In genomic region chr16:777826-778225, GRCh38 we compare ENCODE assay signal across 24 cellular contexts. TPM values are rescaled to one million over a fixed set of nuclear protein-coding genes. Genes with fewer than 3 reads are reported as not detected.
A peak's percentile ranks its signal among the peaks of the same experiment; 100 is the strongest.
DNase-seq lines count a peak whose midpoint lies in the region; ATAC-seq and TF ChIP-seq lines count a peak whose summit lies in the region.
"Had no signal": no experiment of that assay in that cellular context is flagged by ENCODE, and none has a peak within 500 bp of the region (broad histone marks: within the 10 kb centered on the region; RNA-seq: fewer than 3 reads in every experiment).

No MANE protein-coding gene starts in this region.

- no peak for TF ChIP-seq POLR2A in heart left ventricle (IDR thresholded peaks at IDR 0.05)

- H3K36me3 Mint-ChIP-seq in endodermal cell (ENCODE audit: low read depth): no peaks in the 10 kb centered on the region
- H3K36me3 Mint-ChIP-seq: mesothelial cell of epicardium had no signal

- intact Hi-C loops in heart left ventricle (cut with DNase I): no loop called here

- H3K9me3 Mint-ChIP-seq in endodermal cell: no peaks in the 10 kb centered on the region
- H3K9me3 Mint-ChIP-seq: activated CD4-positive, alpha-beta memory T cell treated with anti-CD3 and anti-CD28 coated beads, Interleukin-2, amount 10 ng/mL, durations not matched to agents 7 days and 5 days; mesothelial cell of epicardium had no signal

- H3K4me1 ChIP-seq in cardiac muscle cell (ENCODE audit: low read depth): peaks cover 8% of the 10 kb centered on the region
- no peaks in the 10 kb centered on the region for H3K4me1 ChIP-seq in heart left ventricle
- H3K4me1 ChIP-seq in NT2/D1 (ENCODE audit: insufficient read depth, insufficient read length): peaks cover 10% of the 10 kb centered on the region
- no peaks in the 10 kb centered on the region for H3K4me1 ChIP-seq in endodermal cell (ENCODE audit: control insufficient read depth, insufficient read depth, low read length)
- H3K4me1 ChIP-seq: heart right ventricle had no signal

- H3K9ac ChIP-seq in NT2/D1 (ENCODE audit: insufficient read length, low read depth) (peak overlapping the region; percentile 8), endodermal cell (ENCODE audit: extremely low read depth, low read length, poor library complexity, severe bottlenecking) (no peak overlapping the region)

- ATAC-seq in heart left ventricle: no peak
- ATAC-seq: heart right ventricle, right cardiac atrium had no signal

- H3K4me1 Mint-ChIP-seq in endodermal cell: no peaks in the 10 kb centered on the region

- DNase-seq in cardiac muscle cell (ENCODE audit: low read depth in 1 of 2, low spot score in 1 of 2) (peak; percentile 13 to 70), heart left ventricle (no peak), NT2/D1 (ENCODE audit: low read depth, low spot score) (no peak), endodermal cell (no peak), SIG-M5 (lab: John Stamatoyannopoulos, UW) (no peak), cortex of kidney (lab: John Stamatoyannopoulos, UW) (no peak), 8988T (no peak), NCI-H1092 treated with DMSO at 0.1 percent for 48 hours (lab: John Stamatoyannopoulos, UW) (no peak)
- DNase-seq: activated CD4-positive, alpha-beta memory T cell treated with anti-CD3 and anti-CD28 coated beads, Interleukin-2, amount 10 ng/mL, durations not matched to agents 7 days and 5 days; caudate nucleus; effector CD4-positive, alpha-beta T cell; heart right ventricle; KG1; NCI-H2081; NCI-H69; right cardiac atrium; stomach; SW 1271 had no signal

- no peak overlapping the region for H3K4me3 Mint-ChIP-seq in endodermal cell
- H3K4me3 Mint-ChIP-seq: activated CD4-positive, alpha-beta memory T cell treated with anti-CD3 and anti-CD28 coated beads, Interleukin-2, amount 10 ng/mL, durations not matched to agents 7 days and 5 days; mesothelial cell of epicardium had no signal

- no peak overlapping the region for H3K4me3 ChIP-seq in cardiac muscle cell
- no peak overlapping the region for H3K4me3 ChIP-seq in heart left ventricle
- H3K4me3 ChIP-seq in NT2/D1 (ENCODE audit: insufficient read length, low read depth): no peak overlapping the region
- H3K4me3 ChIP-seq in endodermal cell (ENCODE audit: low read length): no peak overlapping the region
- H3K4me3 ChIP-seq: heart right ventricle, stomach had no signal

- H3K9me3 ChIP-seq in cardiac muscle cell (ENCODE audit: low read depth) (no peaks in the 10 kb centered on the region), heart left ventricle (no peaks in the 10 kb centered on the region), NT2/D1 (ENCODE audit: insufficient read depth, low read length) (no peaks in the 10 kb centered on the region), endodermal cell (ENCODE audit: control insufficient read depth, low read length) (no peaks in the 10 kb centered on the region)
- H3K9me3 ChIP-seq: heart right ventricle, stomach had no signal

- no peak for TF ChIP-seq CTCF in cardiac muscle cell (IDR thresholded peaks at IDR 0.05; ENCODE audit: low read depth, low read length)
- no peak for TF ChIP-seq CTCF in heart left ventricle (IDR thresholded peaks at IDR 0.05)
- no peak for TF ChIP-seq CTCF in endodermal cell (conservative IDR thresholded peaks at IDR 0.05)

- H3K27ac Mint-ChIP-seq in endodermal cell: peak overlapping the region; percentile 44
- H3K27ac Mint-ChIP-seq: activated CD4-positive, alpha-beta memory T cell treated with anti-CD3 and anti-CD28 coated beads, Interleukin-2, amount 10 ng/mL, durations not matched to agents 7 days and 5 days; mesothelial cell of epicardium had no signal

- H3K27me3 Mint-ChIP-seq in endodermal cell (ENCODE audit: insufficient read depth): peaks cover 6% of the 10 kb centered on the region

- no peaks in the 10 kb centered on the region for H3K36me3 ChIP-seq in cardiac muscle cell
- H3K36me3 ChIP-seq in heart left ventricle: no peaks in the 10 kb centered on the region
- H3K36me3 ChIP-seq in NT2/D1 (ENCODE audit: insufficient read depth, insufficient read length, low read length): no peaks in the 10 kb centered on the region
- no peaks in the 10 kb centered on the region for H3K36me3 ChIP-seq in endodermal cell (ENCODE audit: control insufficient read depth, insufficient read depth, low read length)
- H3K36me3 ChIP-seq: heart right ventricle, stomach had no signal

- peak overlapping the region; percentile 5 for H3K27ac ChIP-seq in cardiac muscle cell
- no peak overlapping the region for H3K27ac ChIP-seq in heart left ventricle
- no peak overlapping the region for H3K27ac ChIP-seq in endodermal cell (ENCODE audit: low read depth, low read length)
- H3K27ac ChIP-seq: heart right ventricle, stomach, VCaP had no signal

- WGBS in heart left ventricle, 4 donors: 18 to 24% (median 23%) methylated on average over 15 to 16 of the region's 16 CpGs
- 69 to 78% methylated on average over 9 to 16 of the region's 16 CpGs for WGBS in endodermal cell (ENCODE audit: insufficient coverage in 1 of 2, insufficient read length in 1 of 2), 2 experiments

- H3K27me3 ChIP-seq in cardiac muscle cell: no peaks in the 10 kb centered on the region
- H3K27me3 ChIP-seq in heart left ventricle: peaks cover 3 to 55% (median 12%) of the 10 kb centered on the region in 9 donors
- H3K27me3 ChIP-seq in NT2/D1 (ENCODE audit: insufficient read depth, insufficient read length): peaks cover 21% of the 10 kb centered on the region
- H3K27me3 ChIP-seq in endodermal cell (ENCODE audit: control insufficient read depth, insufficient read depth, low read length, poor library complexity, severe bottlenecking): peaks cover 3% of the 10 kb centered on the region

RNA-seq across cellular contexts. Expression of gene RPUSD1, which starts 10.4 kb away (rescaled TPM):
- 32.2 and 36.1 TPM in 2 replicates for total RNA-seq in cardiac muscle cell
- polyA plus RNA-seq in cardiac muscle cell: 27.0 and 34.3 TPM in 2 replicates
- total RNA-seq in heart left ventricle: 10 to 100 TPM in 4 of 9 donors, 1 to 10 TPM in 5; 7.1 to 19.4 (median 9.9) TPM
- polyA plus RNA-seq in heart left ventricle: 10 to 100 TPM; 12.5 to 25.7 TPM
- total RNA-seq in endodermal cell: 10 to 100 TPM; 24.1 to 34.4 TPM
- 18.9 TPM for polyA plus RNA-seq in endodermal cell (2013, experiment 1 of 2)
- 18.9 TPM for polyA plus RNA-seq in endodermal cell (2013, experiment 2 of 2)

RNA-seq across cellular contexts. Expression of gene CHTF18, which starts 10.6 kb away (rescaled TPM):
- 57.4 and 107 TPM in 2 replicates for total RNA-seq in cardiac muscle cell
- 43.6 and 58.5 TPM in 2 replicates for polyA plus RNA-seq in cardiac muscle cell
- 10 to 100 TPM in 2 of 9 donors, 1 to 10 TPM in 6, under 1 TPM in 1; 0.83 to 15.0 (median 4.0) TPM for total RNA-seq in heart left ventricle
- polyA plus RNA-seq in heart left ventricle: 1 to 10 TPM; 2.6 to 3.9 TPM
- total RNA-seq in endodermal cell: 100 to 1,000 TPM; 158 to 169 TPM
- 68.9 TPM for polyA plus RNA-seq in endodermal cell (2013, experiment 1 of 2)
- 68.6 TPM for polyA plus RNA-seq in endodermal cell (2013, experiment 2 of 2)

RNA-seq across cellular contexts. Expression of gene MSLN, which starts 17.3 kb away (rescaled TPM):
- total RNA-seq in cardiac muscle cell: 0.32 and 4.5 TPM in 2 replicates
- not detected in 2 replicates for polyA plus RNA-seq in cardiac muscle cell
- 10 to 100 TPM in 1 of 9 donors, under 1 TPM in 2, not detected in 6; 0.48 to 82.2 (median 0.50) TPM for total RNA-seq in heart left ventricle
- polyA plus RNA-seq in heart left ventricle: not detected
- under 1 TPM; 0.42 to 0.86 TPM for total RNA-seq in endodermal cell
- polyA plus RNA-seq in endodermal cell (2013, experiment 1 of 2): 0.21 TPM
- polyA plus RNA-seq in endodermal cell (2013, experiment 2 of 2): 0.25 TPM
- total RNA-seq: activated CD4-positive, alpha-beta memory T cell treated with anti-CD3 and anti-CD28 coated beads, Interleukin-2, amount 10 ng/mL, durations not matched to agents 7 days and 5 days; fibroblast of lung; RPMI7951 had no signal
- polyA plus RNA-seq: fibroblast of lung, right cardiac atrium had no signal

RNA-seq across cellular contexts. Expression of gene GNG13, which starts 22.7 kb away (rescaled TPM):
- total RNA-seq in cardiac muscle cell (not detected in 2 replicates), heart left ventricle (not detected), endodermal cell (not detected)
- polyA plus RNA-seq in cardiac muscle cell (0.79 TPM in 1 of 2 replicates, not detected in the other), heart left ventricle (not detected)
- not detected for polyA plus RNA-seq in endodermal cell (2013, experiment 1 of 2)
- polyA plus RNA-seq in endodermal cell (2013, experiment 2 of 2): not detected
- total RNA-seq: activated CD4-positive, alpha-beta memory T cell treated with anti-CD3 and anti-CD28 coated beads, Interleukin-2, amount 10 ng/mL, durations not matched to agents 7 days and 5 days; fibroblast of lung; heart right ventricle; mesothelial cell of epicardium; right cardiac atrium; RPMI7951; stomach had no signal
- polyA plus RNA-seq: adipose tissue, fibroblast of lung, heart right ventricle, keratinocyte, right cardiac atrium, stomach had no signal

RNA-seq across cellular contexts. Expression of gene CIAO3, which starts 37.0 kb away (rescaled TPM):
- total RNA-seq in cardiac muscle cell (46.2 and 67.7 TPM in 2 replicates), heart left ventricle (10 to 100 TPM; 21.4 to 33.1 (median 26.8) TPM), endodermal cell (10 to 100 TPM; 41.4 to 43.3 TPM)
- polyA plus RNA-seq in cardiac muscle cell (43.3 and 72.2 TPM in 2 replicates), heart left ventricle (10 to 100 TPM; 36.0 to 41.5 TPM)
- 45.0 TPM for polyA plus RNA-seq in endodermal cell (2013, experiment 1 of 2)
- polyA plus RNA-seq in endodermal cell (2013, experiment 2 of 2): 37.8 TPM

Comparison
In these comparisons a context has a peak if more than half of its experiments do, and no peak if none do; other contexts are left out.
1. DNase-seq: peak in cardiac muscle cell (2 of 2); none in heart left ventricle (0 of 5), NT2/D1 (single experiment), endodermal cell (single experiment), SIG-M5 (single experiment), cortex of kidney (single experiment), 8988T (single experiment) and NCI-H1092 treated with DMSO at 0.1 percent for 48 hours (single experiment).